ENCODE assay signal across 9 cellular contexts in genomic region chr3:48430359-48431101, GRCh38. TPM values are rescaled to one million over a fixed set of nuclear protein-coding genes. Genes with fewer than 3 reads are reported as not detected.
A peak's percentile ranks its signal among the peaks of the same experiment; 100 is the strongest.
DNase-seq lines count a peak whose midpoint lies in the region; ATAC-seq and TF ChIP-seq lines count a peak whose summit lies in the region.
"Had no signal": no experiment of that assay in that cellular context is flagged by ENCODE, and none has a peak within 500 bp of the region (broad histone marks: within the 10 kb centered on the region; RNA-seq: fewer than 3 reads in every experiment).

No MANE protein-coding gene starts in this region.

- H3K9me3 ChIP-seq in hepatocyte (ENCODE audit: low read depth) (no peaks in the 10 kb centered on the region), gastrocnemius medialis (no peaks in the 10 kb centered on the region)

- H3K4me1 Mint-ChIP-seq in GM23338, result peaks cover 54% of the 10 kb centered on the region
- H3K4me1 Mint-ChIP-seq in activated CD4-positive, alpha-beta memory T cell treated with anti-CD3 and anti-CD28 coated beads for 36 hours (ENCODE audit: low read depth), result peaks cover 5% of the 10 kb centered on the region

- peaks cover 3% of the 10 kb centered on the region; the same call in 1 of the 3 replicates for H3K9me3 Mint-ChIP-seq in GM23338
- no peaks in the 10 kb centered on the region for H3K9me3 Mint-ChIP-seq in activated CD4-positive, alpha-beta memory T cell treated with anti-CD3 and anti-CD28 coated beads for 36 hours

- CTCF ChIA-PET in activated CD4-positive, alpha-beta memory T cell treated with anti-CD3 and anti-CD28 coated beads for 36 hours (lab: Charles Lee), result interaction anchor here (0.7 to 2.4 kb wide), 3 partner anchors 29 to 232 kb away, joined by 3 to 11 read pairs (median 4); partner anchors contain the start of gene CELSR3

- peaks cover 13% of the 10 kb centered on the region for H3K27me3 Mint-ChIP-seq in GM23338 (ENCODE audit: insufficient read depth, low read depth, poor library complexity)
- H3K27me3 Mint-ChIP-seq in activated CD4-positive, alpha-beta memory T cell treated with anti-CD3 and anti-CD28 coated beads for 36 hours, result no peaks in the 10 kb centered on the region

- H3K79me2 ChIP-seq in GM23338 (replicated peaks; ENCODE audit: insufficient read depth), result peaks cover 50% of the 10 kb centered on the region
- peaks cover 69% of the 10 kb centered on the region for H3K79me2 ChIP-seq in hepatocyte

- 27% methylated on average over 6 of the region's 6 CpGs for WGBS in hepatocyte (ENCODE audit: low lambda C conversion rate, missing lambda C conversion rate)

- H3K27me3 ChIP-seq in GM23338 (ENCODE audit: insufficient read depth), result no peaks in the 10 kb centered on the region
- H3K27me3 ChIP-seq in hepatocyte, result no peaks in the 10 kb centered on the region
- H3K27me3 ChIP-seq in gastrocnemius medialis, result peaks cover 0 to 10% (median 0%) of the 10 kb centered on the region in 3 donors

- H3K4me2 ChIP-seq in GM23338 (peak overlapping the region; percentile 86), hepatocyte (peak overlapping the region; percentile 97)

- POLR2A ChIA-PET in activated CD4-positive, alpha-beta memory T cell treated with anti-CD3 and anti-CD28 coated beads for 36 hours (lab: Charles Lee), result interaction anchor here (1.0 to 1.1 kb wide), 2 partner anchors 9 to 10 kb away, joined by 3 read pairs; partner anchors contain the start of genes CCDC51 and TMA7

- peaks cover 9% of the 10 kb centered on the region for H4K20me1 ChIP-seq in GM23338 (replicated peaks; ENCODE audit: insufficient read depth)
- H4K20me1 ChIP-seq in hepatocyte (ENCODE audit: insufficient read depth, poor library complexity, severe bottlenecking), result peaks cover 24% of the 10 kb centered on the region

- intact Hi-C loops in activated CD4-positive, alpha-beta memory T cell treated with anti-CD3 and anti-CD28 coated beads for 36 hours (cut with micrococcal nuclease), result no loop called here
- intact Hi-C loops in gastrocnemius medialis (cut with DNase I; ENCODE audit: low total_unique reads), result no loop called here

- ATAC-seq in GM23338 (no peak), gastrocnemius medialis (no peak), GM19397 (IDR thresholded peaks at IDR 0.05; ENCODE audit: unreplicated experiment) (no peak)

- H3K36me3 Mint-ChIP-seq in GM23338 (ENCODE audit: low read depth), result peaks cover 49% of the 10 kb centered on the region
- peaks cover 4% of the 10 kb centered on the region for H3K36me3 Mint-ChIP-seq in activated CD4-positive, alpha-beta memory T cell treated with anti-CD3 and anti-CD28 coated beads for 36 hours

- H3K4me1 ChIP-seq in GM23338 (ENCODE audit: insufficient read depth) (peaks cover 35% of the 10 kb centered on the region), hepatocyte (ENCODE audit: insufficient read depth) (peaks cover 75% of the 10 kb centered on the region), gastrocnemius medialis (peaks cover 5 to 9% of the 10 kb centered on the region in 2 donors)

- H3K4me3 ChIP-seq in GM23338, result peak overlapping the region; percentile 84
- peak overlapping the region; percentile 96 for H3K4me3 ChIP-seq in hepatocyte
- H3K4me3 ChIP-seq in gastrocnemius medialis, result peak overlapping the region in 3 of 4 donors; percentile 65 to 78 (median 72)

- no peak for DNase-seq in GM23338 (ENCODE audit: low spot score)
- DNase-seq in activated CD4-positive, alpha-beta memory T cell treated with anti-CD3 and anti-CD28 coated beads for 36 hours, result no peak
- no peak for DNase-seq in hepatocyte (ENCODE audit: low spot score)
- DNase-seq in gastrocnemius medialis, result no peak
- DNase-seq in NCI-H82 (lab: John Stamatoyannopoulos, UW), result no peak
- DNase-seq in DMS53 (lab: John Stamatoyannopoulos, UW), result no peak
- DNase-seq in GM19238 (ENCODE audit: insufficient read length, low spot score), result no peak

- no peak overlapping the region for H2AFZ ChIP-seq in GM23338
- H2AFZ ChIP-seq in hepatocyte, result peak overlapping the region; percentile 7

- H3K9me2 ChIP-seq in GM23338 (ENCODE audit: insufficient read depth), result no peaks in the 10 kb centered on the region
- H3K9me2 ChIP-seq in hepatocyte (replicated peaks; ENCODE audit: insufficient read depth), result no peaks in the 10 kb centered on the region

- H3K27ac Mint-ChIP-seq in GM23338, result peak overlapping the region; percentile 97
- H3K27ac Mint-ChIP-seq in activated CD4-positive, alpha-beta memory T cell treated with anti-CD3 and anti-CD28 coated beads for 36 hours, result no peak overlapping the region

- TF ChIP-seq POLR2A in gastrocnemius medialis (IDR thresholded peaks at IDR 0.05), result no peak

- H3K36me3 ChIP-seq in GM23338 (ENCODE audit: insufficient read depth) (peaks cover 10% of the 10 kb centered on the region), hepatocyte (replicated peaks; ENCODE audit: insufficient read depth, low read depth) (no peaks in the 10 kb centered on the region), gastrocnemius medialis (no peaks in the 10 kb centered on the region)

- H3K4me3 Mint-ChIP-seq in GM23338, result peak overlapping the region; percentile 88
- peak overlapping the region; percentile 69 for H3K4me3 Mint-ChIP-seq in activated CD4-positive, alpha-beta memory T cell treated with anti-CD3 and anti-CD28 coated beads for 36 hours

- H3F3A ChIP-seq in GM23338 (replicated peaks; ENCODE audit: low read depth), result peaks cover 37% of the 10 kb centered on the region

- in situ Hi-C loops in gastrocnemius medialis (cut with MboI; ENCODE audit: low sequenced_read_pairs in 4 of 4), result loop anchor here in 2 of 4 donors (10.0 kb wide), 1 partner anchor 156 kb away; no protein-coding TSS in a partner anchor

- TF ChIP-seq CTCF in GM23338 (conservative IDR thresholded peaks at IDR 0.05; ENCODE audit: low read depth in 2 of 2), result no peak
- no peak for TF ChIP-seq CTCF in hepatocyte (IDR thresholded peaks at IDR 0.05; ENCODE audit: poor library complexity)
- no peak for TF ChIP-seq CTCF in gastrocnemius medialis (IDR thresholded peaks at IDR 0.05 in 4 of 5, conservative IDR thresholded peaks at IDR 0.05 in 1 of 5)

- H3K27ac ChIP-seq in GM23338 (ENCODE audit: low read depth) (peak overlapping the region; percentile 99), hepatocyte (peak overlapping the region; percentile 96), gastrocnemius medialis (peak overlapping the region in 1 of 4 donors; percentile 64)

TF ChIP-seq in GM23338, 12 proteins besides CTCF, POLR2A, EP300 and RAD21 (continues in another document):
- no peak for TF ChIP-seq REST (IDR thresholded peaks at IDR 0.05; ENCODE audit: unreplicated experiment)
- TF ChIP-seq STAT1 (IDR thresholded peaks at IDR 0.05; ENCODE audit: unreplicated experiment), result no peak
- no peak for TF ChIP-seq POLR2AphosphoS5 (IDR thresholded peaks at IDR 0.05; ENCODE audit: low read depth)

RNA-seq across cellular contexts. Expression of gene PLXNB1, which starts 0.6 kb away (rescaled TPM):
- total RNA-seq in GM23338 (2014; rRNA removed; shearing (Covaris generic)), result 144 and 164 TPM in 2 replicates
- 49.0 and 49.3 TPM in 2 replicates for polyA plus RNA-seq in GM23338 (2016; fragmentation: Nextera tagmentation; extraction: Ambion mirVana)
- total RNA-seq in activated CD4-positive, alpha-beta memory T cell treated with anti-CD3 and anti-CD28 coated beads for 36 hours, result 1 to 10 TPM; 3.2 to 3.8 TPM
- total RNA-seq in hepatocyte, result 73.2 and 74.5 TPM in 2 replicates
- 71.3 and 79.0 TPM in 2 replicates for polyA plus RNA-seq in hepatocyte
- 1 to 10 TPM; 2.8 to 7.2 (median 3.5) TPM for total RNA-seq in gastrocnemius medialis

RNA-seq across cellular contexts. Expression of gene CCDC51, which starts 9.4 kb away (rescaled TPM):
- 24.1 and 28.9 TPM in 2 replicates for total RNA-seq in GM23338 (2014; rRNA removed; shearing (Covaris generic))
- polyA plus RNA-seq in GM23338 (2016; fragmentation: Nextera tagmentation; extraction: Ambion mirVana), result 20.8 and 22.2 TPM in 2 replicates
- total RNA-seq in activated CD4-positive, alpha-beta memory T cell treated with anti-CD3 and anti-CD28 coated beads for 36 hours, result 10 to 100 TPM; 24.3 to 24.4 TPM
- 28.1 and 30.4 TPM in 2 replicates for total RNA-seq in hepatocyte
- 30.8 and 32.0 TPM in 2 replicates for polyA plus RNA-seq in hepatocyte
- 10 to 100 TPM in 2 of 4 donors, 1 to 10 TPM in 2; 4.9 to 12.2 (median 9.9) TPM for total RNA-seq in gastrocnemius medialis

RNA-seq across cellular contexts. Expression of gene TMA7, which starts 9.5 kb away (rescaled TPM):
- 362 and 419 TPM in 2 replicates for total RNA-seq in GM23338 (2014; rRNA removed; shearing (Covaris generic))
- polyA plus RNA-seq in GM23338 (2016; fragmentation: Nextera tagmentation; extraction: Ambion mirVana), result 2,089 and 2,333 TPM in 2 replicates
- 100 to 1,000 TPM; 318 to 323 TPM for total RNA-seq in activated CD4-positive, alpha-beta memory T cell treated with anti-CD3 and anti-CD28 coated beads for 36 hours
- total RNA-seq in hepatocyte, result 345 and 381 TPM in 2 replicates
- 503 and 581 TPM in 2 replicates for polyA plus RNA-seq in hepatocyte
- total RNA-seq in gastrocnemius medialis, result 100 to 1,000 TPM; 202 to 353 (median 294) TPM

RNA-seq across cellular contexts. Expression of gene ATRIP, which starts 16.0 kb away (rescaled TPM):
- total RNA-seq in GM23338 (2014; rRNA removed; shearing (Covaris generic)), result 17.3 and 17.6 TPM in 2 replicates
- polyA plus RNA-seq in GM23338 (2016; fragmentation: Nextera tagmentation; extraction: Ambion mirVana) (5.8 and 6.1 TPM in 2 replicates), hepatocyte (4.3 and 6.7 TPM in 2 replicates)
- total RNA-seq in activated CD4-positive, alpha-beta memory T cell treated with anti-CD3 and anti-CD28 coated beads for 36 hours, result 10 to 100 TPM; 13.8 to 14.5 TPM
- total RNA-seq in hepatocyte (4.5 and 4.9 TPM in 2 replicates), gastrocnemius medialis (1 to 10 TPM; 4.8 to 7.2 (median 7.0) TPM)

RNA-seq across cellular contexts. Expression of gene FBXW12, which starts 58.5 kb away (rescaled TPM):
- total RNA-seq in GM23338 (2014; rRNA removed; shearing (Covaris generic)), result not detected in 2 replicates
- polyA plus RNA-seq in GM23338 (2016; fragmentation: Nextera tagmentation; extraction: Ambion mirVana) (0.21 and 0.73 TPM in 2 replicates), hepatocyte (0.18 TPM in 1 of 2 replicates, not detected in the other)
- total RNA-seq in activated CD4-positive, alpha-beta memory T cell treated with anti-CD3 and anti-CD28 coated beads for 36 hours, result not detected
- total RNA-seq in hepatocyte (not detected in 2 replicates), gastrocnemius medialis (not detected)
- total RNA-seq: NCI-H460 had no signal
